In the genomic region with DNA sequence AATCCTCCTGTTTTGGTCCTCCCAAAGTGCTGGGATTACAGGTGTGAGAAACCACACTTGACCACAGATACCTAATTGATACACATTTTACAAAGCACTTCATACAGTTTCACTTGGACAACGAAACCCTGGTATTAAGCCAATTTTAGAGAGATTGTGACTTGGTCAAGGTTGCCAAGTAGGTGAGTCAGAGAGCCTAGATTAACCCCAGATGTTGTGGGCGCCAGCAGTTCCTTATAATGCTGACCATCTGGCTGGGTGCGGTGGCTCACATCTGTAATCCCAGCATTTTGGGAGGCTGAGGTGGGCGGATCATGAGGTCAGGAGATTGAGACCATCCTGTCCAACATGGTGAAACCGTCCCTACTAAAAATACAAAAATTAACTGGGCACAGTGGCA, we compare ENCODE assay signal across 1 cellular context.
TF ChIP-seq lines count a peak whose summit lies in the region.

No MANE protein-coding gene starts in this region.

TF ChIP-seq in endothelial cell of umbilical vein, 7 proteins besides CTCF, POLR2A, EP300 and RAD21:
- no peak for TF ChIP-seq JUN (IDR thresholded peaks at IDR 0.05; ENCODE audit: borderline replicate concordance, insufficient read depth, insufficient read length, low read depth)
- no peak for TF ChIP-seq EZH2 (IDR thresholded peaks at IDR 0.05; ENCODE audit: borderline replicate concordance, low read depth, low read length, severe bottlenecking)
- no peak for TF ChIP-seq FOS (IDR thresholded peaks at IDR 0.05; ENCODE audit: borderline replicate concordance, insufficient read depth, low read length)
- TF ChIP-seq MYC (IDR thresholded peaks at IDR 0.05; ENCODE audit: low read depth, low read length): no peak
- TF ChIP-seq MAX (IDR thresholded peaks at IDR 0.05; ENCODE audit: insufficient read depth, insufficient read length): no peak
- TF ChIP-seq POLR2AphosphoS5 (IDR thresholded peaks at IDR 0.05; ENCODE audit: insufficient read depth, low read depth, low read length): no peak
- TF ChIP-seq GATA2 (IDR thresholded peaks at IDR 0.05; ENCODE audit: insufficient read depth, insufficient read length, low read depth, low read length): no peak
